Comparison of ENCODE assay signal across 23 cellular contexts in the genomic region with DNA sequence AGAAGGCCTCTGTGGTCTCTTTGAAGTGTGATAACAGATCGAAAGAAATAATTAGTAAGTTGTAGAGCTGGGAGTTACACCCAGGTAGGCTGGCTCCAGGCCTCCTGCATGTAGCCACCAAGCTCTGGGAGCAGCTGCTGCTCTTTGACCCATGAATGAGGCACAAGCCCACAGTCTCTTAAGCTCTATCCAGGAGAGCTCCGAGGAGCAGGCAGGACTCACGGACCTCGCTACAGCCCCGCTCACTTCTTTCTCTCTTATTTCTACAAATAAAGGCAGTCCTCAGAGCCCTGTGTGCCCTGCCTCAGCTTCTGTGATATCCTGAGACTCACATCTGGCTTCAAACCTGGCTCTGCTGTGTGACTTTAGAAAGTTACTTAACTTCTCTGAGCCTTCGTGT.
"Had no signal": no experiment of that assay in that cellular context is flagged by ENCODE, and none has a peak within 500 bp of the region (broad histone marks: within the 10 kb centered on the region; RNA-seq: fewer than 3 reads in every experiment).

No MANE protein-coding gene starts in this region.

- H3K27me3 ChIP-seq: esophagus squamous epithelium, heart right ventricle, right lobe of liver, thyroid gland, vagina had no signal

- H3K4me3 Mint-ChIP-seq: effector memory CD8-positive, alpha-beta T cell; naive thymus-derived CD4-positive, alpha-beta T cell; nephron; stimulated activated naive B cell treated with anti-CD40 and anti-IgM and Interleukin-4, amounts not matched to agents 10 μg/mL and 1 μg/mL and 100 μg/mL, for 72 hours; stimulated activated naive CD8-positive, alpha-beta T cell treated with anti-CD3 and anti-CD28 coated beads, Interleukin-15, Interleukin-2, amounts not matched to agents 100 ng/mL and 50 ng/mL, for 24 hours had no signal

- H3K4me1 Mint-ChIP-seq: naive thymus-derived CD4-positive, alpha-beta T cell; nephron; stimulated activated naive B cell treated with anti-CD40 and anti-IgM and Interleukin-4, amounts not matched to agents 10 μg/mL and 1 μg/mL and 100 μg/mL, for 72 hours had no signal

- H3K36me3 Mint-ChIP-seq: naive thymus-derived CD4-positive, alpha-beta T cell; stimulated activated naive B cell treated with anti-CD40 and anti-IgM and Interleukin-4, amounts not matched to agents 10 μg/mL and 1 μg/mL and 100 μg/mL, for 72 hours had no signal

- H3K27ac ChIP-seq: coronary artery, esophagus squamous epithelium, heart right ventricle, lower lobe of right lung, right lobe of liver, thyroid gland, vagina had no signal

- H3K27me3 Mint-ChIP-seq: stimulated activated naive B cell treated with anti-CD40 and anti-IgM and Interleukin-4, amounts not matched to agents 10 μg/mL and 1 μg/mL and 100 μg/mL, for 72 hours had no signal

- H3K27ac Mint-ChIP-seq: effector memory CD8-positive, alpha-beta T cell; naive thymus-derived CD4-positive, alpha-beta T cell; nephron; stimulated activated naive B cell treated with anti-CD40 and anti-IgM and Interleukin-4, amounts not matched to agents 10 μg/mL and 1 μg/mL and 100 μg/mL, for 72 hours; stimulated activated naive CD8-positive, alpha-beta T cell treated with anti-CD3 and anti-CD28 coated beads, Interleukin-15, Interleukin-2, amounts not matched to agents 100 ng/mL and 50 ng/mL, for 24 hours had no signal

- DNase-seq: dermis blood vessel endothelial cell; effector memory CD8-positive, alpha-beta T cell; erythroblast; esophagus squamous epithelium; foreskin melanocyte; glutamatergic neuron; hippocampal formation; kidney glomerular epithelial cell; lower lobe of right lung; mucosa of descending colon; naive thymus-derived CD4-positive, alpha-beta T cell; nucleus accumbens; posterior cingulate gyrus; stimulated activated CD4-positive, alpha-beta T cell treated with anti-CD3 and anti-CD28 coated beads, Interleukin-4, amount 100 ng/mL, for 4 hours; stimulated activated naive B cell treated with anti-CD40 and anti-IgM and Interleukin-4, amounts not matched to agents 10 μg/mL and 1 μg/mL and 100 μg/mL, for 72 hours; thyroid gland; trophoblast cell had no signal

- H3K9me3 ChIP-seq: esophagus squamous epithelium, heart right ventricle, lower lobe of right lung, mucosa of descending colon, right lobe of liver, thyroid gland, vagina had no signal

- H3K4me1 ChIP-seq: esophagus squamous epithelium, heart right ventricle, lower lobe of right lung, right lobe of liver, thyroid gland, vagina had no signal

- H3K4me3 ChIP-seq: coronary artery, esophagus squamous epithelium, heart right ventricle, lower lobe of right lung, mucosa of descending colon, right lobe of liver, thyroid gland, vagina had no signal

- H3K36me3 ChIP-seq: right lobe of liver had no signal
